In genomic region chr4:108173599-108174057, GRCh38 we compare ENCODE assay signal across 1 cellular context.
TF ChIP-seq lines count a peak whose summit lies in the region.

No MANE protein-coding gene starts in this region.

TF ChIP-seq in IMR-90, 13 proteins besides CTCF, POLR2A, EP300 and RAD21 (continued from another document):
- TF ChIP-seq, protein P1, sequence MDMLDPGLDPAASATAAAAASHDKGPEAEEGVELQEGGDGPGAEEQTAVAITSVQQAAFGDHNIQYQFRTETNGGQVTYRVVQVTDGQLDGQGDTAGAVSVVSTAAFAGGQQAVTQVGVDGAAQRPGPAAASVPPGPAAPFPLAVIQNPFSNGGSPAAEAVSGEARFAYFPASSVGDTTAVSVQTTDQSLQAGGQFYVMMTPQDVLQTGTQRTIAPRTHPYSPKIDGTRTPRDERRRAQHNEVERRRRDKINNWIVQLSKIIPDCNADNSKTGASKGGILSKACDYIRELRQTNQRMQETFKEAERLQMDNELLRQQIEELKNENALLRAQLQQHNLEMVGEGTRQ (IDR thresholded peaks at IDR 0.05; ENCODE audit: low read depth, low read length) = no peak
- TF ChIP-seq FOS (IDR thresholded peaks at IDR 0.05; ENCODE audit: low read depth, low read length) = no peak
- no peak for TF ChIP-seq CEBPB (IDR thresholded peaks at IDR 0.05; ENCODE audit: low read depth, low read length)
- no peak for TF ChIP-seq ELK1 (IDR thresholded peaks at IDR 0.05; ENCODE audit: borderline replicate concordance, low read depth, low read length)
- no peak for TF ChIP-seq MAFK (IDR thresholded peaks at IDR 0.05; ENCODE audit: low read depth, low read length)
- TF ChIP-seq SMC3 (IDR thresholded peaks at IDR 0.05; ENCODE audit: low read depth, low read length) = no peak
